In the genomic region with DNA sequence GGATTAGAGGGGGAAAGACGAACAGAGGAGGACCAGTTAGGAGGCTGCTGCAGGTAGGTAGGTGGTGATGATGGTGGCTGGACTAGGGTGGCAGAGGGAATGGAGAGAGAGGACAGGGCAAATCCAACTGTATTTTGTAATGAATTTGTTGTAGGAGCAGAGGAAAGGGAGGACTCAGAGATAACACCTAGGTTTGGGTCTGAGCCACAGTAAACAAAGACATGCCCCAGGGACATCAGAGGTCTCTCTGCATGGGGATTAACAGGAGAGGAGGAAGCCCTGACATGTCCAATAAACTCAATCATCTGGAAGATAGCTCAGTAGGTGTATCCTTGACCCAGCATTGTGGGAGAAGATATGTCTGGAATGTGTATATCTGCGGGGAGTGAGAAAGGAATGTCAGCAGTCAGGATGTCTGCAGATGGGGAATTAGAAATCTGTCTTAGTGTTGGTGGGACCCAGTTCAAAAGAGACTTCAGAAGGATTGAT, we compare ENCODE assay signal across 1 cellular context.
A peak's percentile ranks its signal among the peaks of the same experiment; 100 is the strongest.
TF ChIP-seq lines count a peak whose summit lies in the region.

No MANE protein-coding gene starts in this region.

TF ChIP-seq in liver, 16 proteins besides CTCF, POLR2A, EP300 and RAD21:
- TF ChIP-seq YY1 (IDR thresholded peaks at IDR 0.05): peak; percentile 14
- no peak for TF ChIP-seq SP1 (IDR thresholded peaks at IDR 0.05)
- peak; percentile 23 to 25 for TF ChIP-seq HNF4A (conservative IDR thresholded peaks at IDR 0.05)
- peak; percentile 85 for TF ChIP-seq FOXA2 (IDR thresholded peaks at IDR 0.05)
- peak; percentile 73 for TF ChIP-seq FOXA1 (IDR thresholded peaks at IDR 0.05)
- peak in 1 of 2 donors; percentile 19 for TF ChIP-seq RXRA (IDR thresholded peaks at IDR 0.05)
TF ChIP-seq in liver: peak in this region for 5.
